Comparison of ENCODE assay signal across 1 cellular context in the genomic region with DNA sequence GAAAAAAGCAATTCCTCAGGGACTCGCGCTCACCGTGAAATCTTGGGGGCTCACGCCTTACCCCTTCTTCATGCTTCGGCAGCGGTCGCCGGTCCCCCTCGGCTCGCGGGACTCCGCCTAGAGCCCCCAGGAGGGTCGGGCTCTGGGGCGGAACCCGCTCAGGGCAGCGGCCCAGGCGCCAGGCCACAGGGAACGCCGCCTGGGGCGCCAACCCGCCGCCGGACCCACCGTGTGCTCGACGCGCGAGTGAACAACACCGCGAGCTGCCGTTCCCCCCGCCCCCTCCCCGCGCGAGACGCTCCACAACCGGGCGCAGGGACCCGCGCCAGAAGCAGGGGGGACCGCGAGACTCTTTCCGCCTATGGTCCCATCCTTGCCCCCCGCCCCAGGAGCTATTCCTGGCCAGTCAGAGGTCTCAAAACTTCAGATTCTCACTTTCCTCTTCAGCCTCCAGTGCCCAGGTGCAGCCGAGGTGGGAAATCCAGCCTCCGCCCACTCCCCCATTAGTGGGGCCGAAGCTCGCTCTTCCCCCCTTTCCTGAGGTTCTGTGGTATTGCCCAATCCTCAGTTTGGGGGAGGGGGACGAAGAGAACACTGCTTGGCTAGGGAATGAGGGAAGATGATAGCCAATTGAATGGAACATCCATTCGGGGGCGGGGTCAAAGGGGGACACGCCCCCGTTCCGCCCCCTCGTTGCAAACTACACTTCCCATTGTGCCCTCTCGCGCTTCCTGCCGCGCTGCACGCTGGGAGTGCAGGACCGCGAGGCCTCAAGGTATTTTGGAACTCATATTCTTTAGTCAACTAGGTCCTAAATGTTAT.
TF ChIP-seq lines count a peak whose summit lies in the region.

A gene (minus strand): TSS at position 265 of the 822 bp plus-strand sequence. CDS start 52,069 bp downstream, outside the sequence.

TF ChIP-seq in K562, 482 proteins besides CTCF, POLR2A, EP300 and RAD21 (continued from another document and continues in another):
- TF ChIP-seq, protein P1, sequence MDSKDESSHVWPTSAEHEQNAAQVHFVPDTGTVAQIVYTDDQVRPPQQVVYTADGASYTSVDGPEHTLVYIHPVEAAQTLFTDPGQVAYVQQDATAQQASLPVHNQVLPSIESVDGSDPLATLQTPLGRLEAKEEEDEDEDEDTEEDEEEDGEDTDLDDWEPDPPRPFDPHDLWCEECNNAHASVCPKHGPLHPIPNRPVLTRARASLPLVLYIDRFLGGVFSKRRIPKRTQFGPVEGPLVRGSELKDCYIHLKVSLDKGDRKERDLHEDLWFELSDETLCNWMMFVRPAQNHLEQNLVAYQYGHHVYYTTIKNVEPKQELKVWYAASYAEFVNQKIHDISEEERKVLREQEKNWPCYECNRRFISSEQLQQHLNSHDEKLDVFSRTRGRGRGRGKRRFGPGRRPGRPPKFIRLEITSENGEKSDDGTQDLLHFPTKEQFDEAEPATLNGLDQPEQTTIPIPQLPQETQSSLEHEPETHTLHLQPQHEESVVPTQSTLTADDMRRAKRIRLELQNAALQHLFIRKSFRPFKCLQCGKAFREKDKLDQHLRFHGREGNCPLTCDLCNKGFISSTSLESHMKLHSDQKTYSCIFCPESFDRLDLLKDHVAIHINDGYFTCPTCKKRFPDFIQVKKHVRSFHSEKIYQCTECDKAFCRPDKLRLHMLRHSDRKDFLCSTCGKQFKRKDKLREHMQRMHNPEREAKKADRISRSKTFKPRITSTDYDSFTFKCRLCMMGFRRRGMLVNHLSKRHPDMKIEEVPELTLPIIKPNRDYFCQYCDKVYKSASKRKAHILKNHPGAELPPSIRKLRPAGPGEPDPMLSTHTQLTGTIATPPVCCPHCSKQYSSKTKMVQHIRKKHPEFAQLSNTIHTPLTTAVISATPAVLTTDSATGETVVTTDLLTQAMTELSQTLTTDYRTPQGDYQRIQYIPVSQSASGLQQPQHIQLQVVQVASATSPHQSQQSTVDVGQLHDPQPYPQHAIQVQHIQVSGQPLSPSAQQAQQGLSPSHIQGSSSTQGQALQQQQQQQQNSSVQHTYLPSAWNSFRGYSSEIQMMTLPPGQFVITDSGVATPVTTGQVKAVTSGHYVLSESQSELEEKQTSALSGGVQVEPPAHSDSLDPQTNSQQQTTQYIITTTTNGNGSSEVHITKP (IDR thresholded peaks at IDR 0.05; ENCODE audit: partially characterized antibody) = peak; percentile 99
- TF ChIP-seq ETV6 (IDR thresholded peaks at IDR 0.05; ENCODE audit: borderline replicate concordance in 1 of 2, low read depth in 2 of 2, low read length in 1 of 2) (no peak), ETV6 (CRISPR knock-in tag; IDR thresholded peaks at IDR 0.05; ENCODE audit: borderline replicate concordance) (no peak), ADNP (tag; IDR thresholded peaks at IDR 0.05) (no peak), GABPB2 (CRISPR knock-in tag; conservative IDR thresholded peaks at IDR 0.05) (no peak), CBX1 (IDR thresholded peaks at IDR 0.05; ENCODE audit: low read depth) (no peak), BRF1 (IDR thresholded peaks at IDR 0.05; ENCODE audit: borderline replicate concordance, extremely low read depth, insufficient read length) (no peak), POU5F1 (IDR thresholded peaks at IDR 0.05; ENCODE audit: borderline replicate concordance, low read depth, low read length, partially characterized antibody) (no peak), SAFB (IDR thresholded peaks at IDR 0.05; ENCODE audit: borderline replicate concordance, low read depth, low read length) (peak; percentile 95), LCOR (CRISPR knock-in tag; IDR thresholded peaks at IDR 0.05) (peak; percentile 60), SRSF9 (IDR thresholded peaks at IDR 0.05; ENCODE audit: borderline replicate concordance, low read depth, low read length) (no peak), BHLHE40 (IDR thresholded peaks at IDR 0.05; ENCODE audit: low read length) (peak; percentile 61; the same call in 1 of the 2 replicates), TAF7 (tag; IDR thresholded peaks at IDR 0.05) (no peak), GATAD2A (IDR thresholded peaks at IDR 0.05) (no peak), XRCC5 (IDR thresholded peaks at IDR 0.05; ENCODE audit: low read depth, low read length) (peak; percentile 24; the same call in 1 of the 2 replicates), FOXM1 (IDR thresholded peaks at IDR 0.05; ENCODE audit: low read depth) (peak; percentile 47), FOXM1 (CRISPR knock-in tag; IDR thresholded peaks at IDR 0.05; ENCODE audit: low read depth) (no peak), HMGN3 (IDR thresholded peaks at IDR 0.05; ENCODE audit: borderline replicate concordance, extremely low read depth, insufficient read length, low read depth, low read length) (no peak), ZKSCAN8 (CRISPR knock-in tag; IDR thresholded peaks at IDR 0.05) (no peak), HNRNPLL (IDR thresholded peaks at IDR 0.05; ENCODE audit: low read depth, low read length, poor library complexity, severe bottlenecking) (no peak), NR1H2 (CRISPR knock-in tag; IDR thresholded peaks at IDR 0.05) (no peak)
- TF ChIP-seq, protein P2, sequence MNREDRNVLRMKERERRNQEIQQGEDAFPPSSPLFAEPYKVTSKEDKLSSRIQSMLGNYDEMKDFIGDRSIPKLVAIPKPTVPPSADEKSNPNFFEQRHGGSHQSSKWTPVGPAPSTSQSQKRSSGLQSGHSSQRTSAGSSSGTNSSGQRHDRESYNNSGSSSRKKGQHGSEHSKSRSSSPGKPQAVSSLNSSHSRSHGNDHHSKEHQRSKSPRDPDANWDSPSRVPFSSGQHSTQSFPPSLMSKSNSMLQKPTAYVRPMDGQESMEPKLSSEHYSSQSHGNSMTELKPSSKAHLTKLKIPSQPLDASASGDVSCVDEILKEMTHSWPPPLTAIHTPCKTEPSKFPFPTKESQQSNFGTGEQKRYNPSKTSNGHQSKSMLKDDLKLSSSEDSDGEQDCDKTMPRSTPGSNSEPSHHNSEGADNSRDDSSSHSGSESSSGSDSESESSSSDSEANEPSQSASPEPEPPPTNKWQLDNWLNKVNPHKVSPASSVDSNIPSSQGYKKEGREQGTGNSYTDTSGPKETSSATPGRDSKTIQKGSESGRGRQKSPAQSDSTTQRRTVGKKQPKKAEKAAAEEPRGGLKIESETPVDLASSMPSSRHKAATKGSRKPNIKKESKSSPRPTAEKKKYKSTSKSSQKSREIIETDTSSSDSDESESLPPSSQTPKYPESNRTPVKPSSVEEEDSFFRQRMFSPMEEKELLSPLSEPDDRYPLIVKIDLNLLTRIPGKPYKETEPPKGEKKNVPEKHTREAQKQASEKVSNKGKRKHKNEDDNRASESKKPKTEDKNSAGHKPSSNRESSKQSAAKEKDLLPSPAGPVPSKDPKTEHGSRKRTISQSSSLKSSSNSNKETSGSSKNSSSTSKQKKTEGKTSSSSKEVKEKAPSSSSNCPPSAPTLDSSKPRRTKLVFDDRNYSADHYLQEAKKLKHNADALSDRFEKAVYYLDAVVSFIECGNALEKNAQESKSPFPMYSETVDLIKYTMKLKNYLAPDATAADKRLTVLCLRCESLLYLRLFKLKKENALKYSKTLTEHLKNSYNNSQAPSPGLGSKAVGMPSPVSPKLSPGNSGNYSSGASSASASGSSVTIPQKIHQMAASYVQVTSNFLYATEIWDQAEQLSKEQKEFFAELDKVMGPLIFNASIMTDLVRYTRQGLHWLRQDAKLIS (CRISPR knock-in tag; IDR thresholded peaks at IDR 0.05) = no peak
- TF ChIP-seq, protein P3, sequence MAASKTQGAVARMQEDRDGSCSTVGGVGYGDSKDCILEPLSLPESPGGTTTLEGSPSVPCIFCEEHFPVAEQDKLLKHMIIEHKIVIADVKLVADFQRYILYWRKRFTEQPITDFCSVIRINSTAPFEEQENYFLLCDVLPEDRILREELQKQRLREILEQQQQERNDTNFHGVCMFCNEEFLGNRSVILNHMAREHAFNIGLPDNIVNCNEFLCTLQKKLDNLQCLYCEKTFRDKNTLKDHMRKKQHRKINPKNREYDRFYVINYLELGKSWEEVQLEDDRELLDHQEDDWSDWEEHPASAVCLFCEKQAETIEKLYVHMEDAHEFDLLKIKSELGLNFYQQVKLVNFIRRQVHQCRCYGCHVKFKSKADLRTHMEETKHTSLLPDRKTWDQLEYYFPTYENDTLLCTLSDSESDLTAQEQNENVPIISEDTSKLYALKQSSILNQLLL (CRISPR knock-in tag; IDR thresholded peaks at IDR 0.05; ENCODE audit: borderline replicate concordance) = no peak
- TF ChIP-seq, protein P4, sequence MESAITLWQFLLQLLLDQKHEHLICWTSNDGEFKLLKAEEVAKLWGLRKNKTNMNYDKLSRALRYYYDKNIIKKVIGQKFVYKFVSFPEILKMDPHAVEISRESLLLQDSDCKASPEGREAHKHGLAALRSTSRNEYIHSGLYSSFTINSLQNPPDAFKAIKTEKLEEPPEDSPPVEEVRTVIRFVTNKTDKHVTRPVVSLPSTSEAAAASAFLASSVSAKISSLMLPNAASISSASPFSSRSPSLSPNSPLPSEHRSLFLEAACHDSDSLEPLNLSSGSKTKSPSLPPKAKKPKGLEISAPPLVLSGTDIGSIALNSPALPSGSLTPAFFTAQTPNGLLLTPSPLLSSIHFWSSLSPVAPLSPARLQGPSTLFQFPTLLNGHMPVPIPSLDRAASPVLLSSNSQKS (CRISPR knock-in tag; IDR thresholded peaks at IDR 0.05) = no peak
- TF ChIP-seq, protein P5, sequence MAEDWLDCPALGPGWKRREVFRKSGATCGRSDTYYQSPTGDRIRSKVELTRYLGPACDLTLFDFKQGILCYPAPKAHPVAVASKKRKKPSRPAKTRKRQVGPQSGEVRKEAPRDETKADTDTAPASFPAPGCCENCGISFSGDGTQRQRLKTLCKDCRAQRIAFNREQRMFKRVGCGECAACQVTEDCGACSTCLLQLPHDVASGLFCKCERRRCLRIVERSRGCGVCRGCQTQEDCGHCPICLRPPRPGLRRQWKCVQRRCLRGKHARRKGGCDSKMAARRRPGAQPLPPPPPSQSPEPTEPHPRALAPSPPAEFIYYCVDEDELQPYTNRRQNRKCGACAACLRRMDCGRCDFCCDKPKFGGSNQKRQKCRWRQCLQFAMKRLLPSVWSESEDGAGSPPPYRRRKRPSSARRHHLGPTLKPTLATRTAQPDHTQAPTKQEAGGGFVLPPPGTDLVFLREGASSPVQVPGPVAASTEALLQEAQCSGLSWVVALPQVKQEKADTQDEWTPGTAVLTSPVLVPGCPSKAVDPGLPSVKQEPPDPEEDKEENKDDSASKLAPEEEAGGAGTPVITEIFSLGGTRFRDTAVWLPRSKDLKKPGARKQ (CRISPR knock-in tag; IDR thresholded peaks at IDR 0.05) = no peak
- TF ChIP-seq, protein P6, sequence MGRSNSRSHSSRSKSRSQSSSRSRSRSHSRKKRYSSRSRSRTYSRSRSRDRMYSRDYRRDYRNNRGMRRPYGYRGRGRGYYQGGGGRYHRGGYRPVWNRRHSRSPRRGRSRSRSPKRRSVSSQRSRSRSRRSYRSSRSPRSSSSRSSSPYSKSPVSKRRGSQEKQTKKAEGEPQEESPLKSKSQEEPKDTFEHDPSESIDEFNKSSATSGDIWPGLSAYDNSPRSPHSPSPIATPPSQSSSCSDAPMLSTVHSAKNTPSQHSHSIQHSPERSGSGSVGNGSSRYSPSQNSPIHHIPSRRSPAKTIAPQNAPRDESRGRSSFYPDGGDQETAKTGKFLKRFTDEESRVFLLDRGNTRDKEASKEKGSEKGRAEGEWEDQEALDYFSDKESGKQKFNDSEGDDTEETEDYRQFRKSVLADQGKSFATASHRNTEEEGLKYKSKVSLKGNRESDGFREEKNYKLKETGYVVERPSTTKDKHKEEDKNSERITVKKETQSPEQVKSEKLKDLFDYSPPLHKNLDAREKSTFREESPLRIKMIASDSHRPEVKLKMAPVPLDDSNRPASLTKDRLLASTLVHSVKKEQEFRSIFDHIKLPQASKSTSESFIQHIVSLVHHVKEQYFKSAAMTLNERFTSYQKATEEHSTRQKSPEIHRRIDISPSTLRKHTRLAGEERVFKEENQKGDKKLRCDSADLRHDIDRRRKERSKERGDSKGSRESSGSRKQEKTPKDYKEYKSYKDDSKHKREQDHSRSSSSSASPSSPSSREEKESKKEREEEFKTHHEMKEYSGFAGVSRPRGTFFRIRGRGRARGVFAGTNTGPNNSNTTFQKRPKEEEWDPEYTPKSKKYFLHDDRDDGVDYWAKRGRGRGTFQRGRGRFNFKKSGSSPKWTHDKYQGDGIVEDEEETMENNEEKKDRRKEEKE (IDR thresholded peaks at IDR 0.05; ENCODE audit: borderline replicate concordance in 1 of 2, control insufficient read depth in 1 of 2, low read depth in 2 of 2, low read length in 1 of 2) = peak in 1 of 2 experiments; percentile 92; a peak in 2 of 4 replicates
- TF ChIP-seq, protein P7, sequence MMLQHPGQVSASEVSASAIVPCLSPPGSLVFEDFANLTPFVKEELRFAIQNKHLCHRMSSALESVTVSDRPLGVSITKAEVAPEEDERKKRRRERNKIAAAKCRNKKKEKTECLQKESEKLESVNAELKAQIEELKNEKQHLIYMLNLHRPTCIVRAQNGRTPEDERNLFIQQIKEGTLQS (IDR thresholded peaks at IDR 0.05) = no peak
- TF ChIP-seq, protein P7 (CRISPR knock-in tag; conservative IDR thresholded peaks at IDR 0.05) = no peak
